In genomic region chr11:11157201-11157600, GRCh38 we compare ENCODE assay signal across 8 cellular contexts.
DNase-seq lines count a peak whose midpoint lies in the region; ATAC-seq lines count a peak whose summit lies in the region.

No MANE protein-coding gene starts in this region.

- ATAC-seq in left cardiac atrium, result peak in 1 of 2 donors; percentile 70
- peak; percentile 39 to 45 for ATAC-seq in stimulated activated naive B cell treated with anti-CD40 and anti-IgM and Interleukin-4, amounts not matched to agents 10 μg/mL and 1 μg/mL and 100 μg/mL, for 72 hours (replicated peaks)
- ATAC-seq in GM21723 (IDR thresholded peaks at IDR 0.05; ENCODE audit: unreplicated experiment), result no peak

- DNase-seq in DMS 273 (lab: John Stamatoyannopoulos, UW; ENCODE audit: unreplicated experiment), result peak; percentile 63
- no peak for DNase-seq in DMS 273 treated with DMSO at 0.1 percent for 48 hours (lab: John Stamatoyannopoulos, UW)
- DNase-seq in MV-4-11 (lab: John Stamatoyannopoulos, UW), result peak; percentile 44
- DNase-seq in activated T-cell treated with anti-CD3 and anti-CD28 coated beads, Interleukin-2, amount 50 U/mL, for 1 hour, result peak; percentile 68
- DNase-seq in left cardiac atrium, result peak; percentile 41
- DNase-seq in stimulated activated naive B cell treated with anti-CD40 and anti-IgM and Interleukin-4, amounts not matched to agents 10 μg/mL and 1 μg/mL and 100 μg/mL, for 72 hours, result no peak
- DNase-seq in NK-92 treated with Interleukin-12 subunit alpha and Interleukin-12 subunit beta, amount 100 ng/mL, for 24 hours (lab: John Stamatoyannopoulos, UW), result no peak

- no peak overlapping the region for H3K4me3 Mint-ChIP-seq in stimulated activated naive B cell treated with anti-CD40 and anti-IgM and Interleukin-4, amounts not matched to agents 10 μg/mL and 1 μg/mL and 100 μg/mL, for 72 hours

- H3K27me3 Mint-ChIP-seq in stimulated activated naive B cell treated with anti-CD40 and anti-IgM and Interleukin-4, amounts not matched to agents 10 μg/mL and 1 μg/mL and 100 μg/mL, for 72 hours, result peaks cover 26 to 27% of the 10 kb centered on the region in 2 donors

- intact Hi-C loops in left cardiac atrium (cut with DNase I), result loop anchor here in 1 of 2 donors (5.0 kb wide), 2 partner anchors 120 to 620 kb away; no protein-coding TSS in a partner anchor

- H3K36me3 Mint-ChIP-seq in stimulated activated naive B cell treated with anti-CD40 and anti-IgM and Interleukin-4, amounts not matched to agents 10 μg/mL and 1 μg/mL and 100 μg/mL, for 72 hours, result no peaks in the 10 kb centered on the region

- peaks cover 4% of the 10 kb centered on the region in 2 donors for H3K9me3 Mint-ChIP-seq in stimulated activated naive B cell treated with anti-CD40 and anti-IgM and Interleukin-4, amounts not matched to agents 10 μg/mL and 1 μg/mL and 100 μg/mL, for 72 hours

- H3K4me1 Mint-ChIP-seq in stimulated activated naive B cell treated with anti-CD40 and anti-IgM and Interleukin-4, amounts not matched to agents 10 μg/mL and 1 μg/mL and 100 μg/mL, for 72 hours, result peaks cover 6 to 9% of the 10 kb centered on the region in 2 donors

- H3K27ac Mint-ChIP-seq in stimulated activated naive B cell treated with anti-CD40 and anti-IgM and Interleukin-4, amounts not matched to agents 10 μg/mL and 1 μg/mL and 100 μg/mL, for 72 hours, result no peak overlapping the region

Comparison
In these comparisons a context has a peak if more than half of its experiments do, and no peak if none do; other contexts are left out.
1. DNase-seq: peak in DMS 273 (single experiment), MV-4-11 (single experiment), activated T-cell treated with anti-CD3 and anti-CD28 coated beads, Interleukin-2, amount 50 U/mL, for 1 hour (single experiment) and left cardiac atrium (single experiment); none in DMS 273 treated with DMSO at 0.1 percent for 48 hours (single experiment), stimulated activated naive B cell treated with anti-CD40 and anti-IgM and Interleukin-4, amounts not matched to agents 10 μg/mL and 1 μg/mL and 100 μg/mL, for 72 hours (single experiment) and NK-92 treated with Interleukin-12 subunit alpha and Interleukin-12 subunit beta, amount 100 ng/mL, for 24 hours (single experiment).